Comparison of ENCODE assay signal across 1 cellular context in genomic region chr19:39145180-39145953, GRCh38.
TF ChIP-seq lines count a peak whose summit lies in the region.

No MANE protein-coding gene starts in this region.

TF ChIP-seq in HepG2, 621 proteins besides CTCF, POLR2A, EP300 and RAD21 (continued from another document and continues in another):
- TF ChIP-seq, protein P1, sequence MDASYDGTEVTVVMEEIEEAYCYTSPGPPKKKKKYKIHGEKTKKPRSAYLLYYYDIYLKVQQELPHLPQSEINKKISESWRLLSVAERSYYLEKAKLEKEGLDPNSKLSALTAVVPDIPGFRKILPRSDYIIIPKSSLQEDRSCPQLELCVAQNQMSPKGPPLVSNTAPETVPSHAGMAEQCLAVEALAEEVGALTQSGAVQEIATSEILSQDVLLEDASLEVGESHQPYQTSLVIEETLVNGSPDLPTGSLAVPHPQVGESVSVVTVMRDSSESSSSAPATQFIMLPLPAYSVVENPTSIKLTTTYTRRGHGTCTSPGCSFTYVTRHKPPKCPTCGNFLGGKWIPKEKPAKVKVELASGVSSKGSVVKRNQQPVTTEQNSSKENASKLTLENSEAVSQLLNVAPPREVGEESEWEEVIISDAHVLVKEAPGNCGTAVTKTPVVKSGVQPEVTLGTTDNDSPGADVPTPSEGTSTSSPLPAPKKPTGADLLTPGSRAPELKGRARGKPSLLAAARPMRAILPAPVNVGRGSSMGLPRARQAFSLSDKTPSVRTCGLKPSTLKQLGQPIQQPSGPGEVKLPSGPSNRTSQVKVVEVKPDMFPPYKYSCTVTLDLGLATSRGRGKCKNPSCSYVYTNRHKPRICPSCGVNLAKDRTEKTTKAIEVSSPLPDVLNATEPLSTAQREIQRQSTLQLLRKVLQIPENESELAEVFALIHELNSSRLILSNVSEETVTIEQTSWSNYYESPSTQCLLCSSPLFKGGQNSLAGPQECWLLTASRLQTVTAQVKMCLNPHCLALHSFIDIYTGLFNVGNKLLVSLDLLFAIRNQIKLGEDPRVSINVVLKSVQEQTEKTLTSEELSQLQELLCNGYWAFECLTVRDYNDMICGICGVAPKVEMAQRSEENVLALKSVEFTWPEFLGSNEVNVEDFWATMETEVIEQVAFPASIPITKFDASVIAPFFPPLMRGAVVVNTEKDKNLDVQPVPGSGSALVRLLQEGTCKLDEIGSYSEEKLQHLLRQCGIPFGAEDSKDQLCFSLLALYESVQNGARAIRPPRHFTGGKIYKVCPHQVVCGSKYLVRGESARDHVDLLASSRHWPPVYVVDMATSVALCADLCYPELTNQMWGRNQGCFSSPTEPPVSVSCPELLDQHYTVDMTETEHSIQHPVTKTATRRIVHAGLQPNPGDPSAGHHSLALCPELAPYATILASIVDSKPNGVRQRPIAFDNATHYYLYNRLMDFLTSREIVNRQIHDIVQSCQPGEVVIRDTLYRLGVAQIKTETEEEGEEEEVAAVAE (CRISPR knock-in tag; IDR thresholded peaks at IDR 0.05; ENCODE audit: borderline replicate concordance), result no peak
- 0 out of 2 replicates have a peak, but pooled peaks have one; percentile 19 for TF ChIP-seq IRF2 (CRISPR knock-in tag; IDR thresholded peaks at IDR 0.05)
- TF ChIP-seq ZNF572 (CRISPR knock-in tag; IDR thresholded peaks at IDR 0.05), result no peak
- no peak for TF ChIP-seq ARHGAP35 (CRISPR knock-in tag; IDR thresholded peaks at IDR 0.05; ENCODE audit: borderline replicate concordance)
- TF ChIP-seq ZNF317 (CRISPR knock-in tag; IDR thresholded peaks at IDR 0.05), result no peak
- TF ChIP-seq ZNF451 (CRISPR knock-in tag; IDR thresholded peaks at IDR 0.05), result no peak
- no peak for TF ChIP-seq PAX8 (CRISPR knock-in tag; IDR thresholded peaks at IDR 0.05; ENCODE audit: borderline replicate concordance)
- peak; percentile 42; the same call in 1 of the 2 replicates for TF ChIP-seq POLR2G (IDR thresholded peaks at IDR 0.05; ENCODE audit: low read depth, low read length)
- TF ChIP-seq MBNL3 (CRISPR knock-in tag; conservative IDR thresholded peaks at IDR 0.05), result no peak
- TF ChIP-seq ZNF318 (CRISPR knock-in tag; IDR thresholded peaks at IDR 0.05), result no peak
- no peak for TF ChIP-seq USF2 (IDR thresholded peaks at IDR 0.05; ENCODE audit: low read depth, low read length)
- TF ChIP-seq USF2 (CRISPR knock-in tag; IDR thresholded peaks at IDR 0.05; ENCODE audit: borderline replicate concordance), result no peak
- TF ChIP-seq, protein P2, sequence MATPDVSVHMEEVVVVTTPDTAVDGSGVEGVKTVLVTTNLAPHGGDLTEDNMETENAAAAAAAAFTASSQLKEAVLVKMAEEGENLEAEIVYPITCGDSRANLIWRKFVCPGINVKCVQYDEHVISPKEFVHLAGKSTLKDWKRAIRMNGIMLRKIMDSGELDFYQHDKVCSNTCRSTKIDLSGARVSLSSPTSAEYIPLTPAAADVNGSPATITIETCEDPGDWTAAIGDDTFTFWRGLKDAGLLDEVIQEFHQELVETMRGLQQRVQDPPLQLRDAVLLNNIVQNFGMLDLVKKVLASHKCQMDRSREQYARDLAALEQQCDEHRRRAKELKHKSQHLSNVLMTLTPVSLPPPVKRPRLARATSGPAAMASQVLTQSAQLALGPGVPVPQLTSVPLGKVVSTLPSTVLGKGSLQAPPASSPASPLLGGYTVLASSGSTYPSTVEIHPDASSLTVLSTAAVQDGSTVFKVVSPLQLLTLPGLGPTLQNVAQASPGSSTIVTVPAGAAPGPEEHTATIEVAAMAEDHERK (CRISPR knock-in tag; IDR thresholded peaks at IDR 0.05; ENCODE audit: low read depth), result no peak
- TF ChIP-seq PATZ1 (CRISPR knock-in tag; IDR thresholded peaks at IDR 0.05), result peak; percentile 91
- 0 out of 2 replicates have a peak, but pooled peaks have one; percentile 42 for TF ChIP-seq ARNT2 (CRISPR knock-in tag; IDR thresholded peaks at IDR 0.05; ENCODE audit: low read depth)
- TF ChIP-seq, protein P3, sequence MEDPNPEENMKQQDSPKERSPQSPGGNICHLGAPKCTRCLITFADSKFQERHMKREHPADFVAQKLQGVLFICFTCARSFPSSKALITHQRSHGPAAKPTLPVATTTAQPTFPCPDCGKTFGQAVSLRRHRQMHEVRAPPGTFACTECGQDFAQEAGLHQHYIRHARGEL (CRISPR knock-in tag; IDR thresholded peaks at IDR 0.05), result no peak
- no peak for TF ChIP-seq ATRX (CRISPR knock-in tag; IDR thresholded peaks at IDR 0.05; ENCODE audit: borderline replicate concordance)
- no peak for TF ChIP-seq ZNF382 (CRISPR knock-in tag; IDR thresholded peaks at IDR 0.05; ENCODE audit: borderline replicate concordance)
- peak; percentile 28; the same call in 1 of the 2 replicates for TF ChIP-seq TFE3 (CRISPR knock-in tag; IDR thresholded peaks at IDR 0.05)
- TF ChIP-seq MTA1 (CRISPR knock-in tag; IDR thresholded peaks at IDR 0.05; ENCODE audit: borderline replicate concordance), result peak; percentile 72; the same call in 1 of the 2 replicates
- TF ChIP-seq, protein P4, sequence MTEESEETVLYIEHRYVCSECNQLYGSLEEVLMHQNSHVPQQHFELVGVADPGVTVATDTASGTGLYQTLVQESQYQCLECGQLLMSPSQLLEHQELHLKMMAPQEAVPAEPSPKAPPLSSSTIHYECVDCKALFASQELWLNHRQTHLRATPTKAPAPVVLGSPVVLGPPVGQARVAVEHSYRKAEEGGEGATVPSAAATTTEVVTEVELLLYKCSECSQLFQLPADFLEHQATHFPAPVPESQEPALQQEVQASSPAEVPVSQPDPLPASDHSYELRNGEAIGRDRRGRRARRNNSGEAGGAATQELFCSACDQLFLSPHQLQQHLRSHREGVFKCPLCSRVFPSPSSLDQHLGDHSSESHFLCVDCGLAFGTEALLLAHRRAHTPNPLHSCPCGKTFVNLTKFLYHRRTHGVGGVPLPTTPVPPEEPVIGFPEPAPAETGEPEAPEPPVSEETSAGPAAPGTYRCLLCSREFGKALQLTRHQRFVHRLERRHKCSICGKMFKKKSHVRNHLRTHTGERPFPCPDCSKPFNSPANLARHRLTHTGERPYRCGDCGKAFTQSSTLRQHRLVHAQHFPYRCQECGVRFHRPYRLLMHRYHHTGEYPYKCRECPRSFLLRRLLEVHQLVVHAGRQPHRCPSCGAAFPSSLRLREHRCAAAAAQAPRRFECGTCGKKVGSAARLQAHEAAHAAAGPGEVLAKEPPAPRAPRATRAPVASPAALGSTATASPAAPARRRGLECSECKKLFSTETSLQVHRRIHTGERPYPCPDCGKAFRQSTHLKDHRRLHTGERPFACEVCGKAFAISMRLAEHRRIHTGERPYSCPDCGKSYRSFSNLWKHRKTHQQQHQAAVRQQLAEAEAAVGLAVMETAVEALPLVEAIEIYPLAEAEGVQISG (CRISPR knock-in tag; IDR thresholded peaks at IDR 0.05), result no peak; the same call in none of the 2 replicates
- no peak for TF ChIP-seq POGZ (CRISPR knock-in tag; IDR thresholded peaks at IDR 0.05)
- no peak for TF ChIP-seq ZZZ3 (CRISPR knock-in tag; IDR thresholded peaks at IDR 0.05; ENCODE audit: borderline replicate concordance)
- TF ChIP-seq PHF21A (CRISPR knock-in tag; IDR thresholded peaks at IDR 0.05), result peak; percentile 90
- peak; percentile 30; the same call in 1 of the 2 replicates for TF ChIP-seq MEIS1 (CRISPR knock-in tag; IDR thresholded peaks at IDR 0.05; ENCODE audit: borderline replicate concordance)
- no peak for TF ChIP-seq JUNB (CRISPR knock-in tag; IDR thresholded peaks at IDR 0.05; ENCODE audit: borderline replicate concordance)
- no peak for TF ChIP-seq ZNF232 (CRISPR knock-in tag; IDR thresholded peaks at IDR 0.05; ENCODE audit: borderline replicate concordance)
